In the genomic region with DNA sequence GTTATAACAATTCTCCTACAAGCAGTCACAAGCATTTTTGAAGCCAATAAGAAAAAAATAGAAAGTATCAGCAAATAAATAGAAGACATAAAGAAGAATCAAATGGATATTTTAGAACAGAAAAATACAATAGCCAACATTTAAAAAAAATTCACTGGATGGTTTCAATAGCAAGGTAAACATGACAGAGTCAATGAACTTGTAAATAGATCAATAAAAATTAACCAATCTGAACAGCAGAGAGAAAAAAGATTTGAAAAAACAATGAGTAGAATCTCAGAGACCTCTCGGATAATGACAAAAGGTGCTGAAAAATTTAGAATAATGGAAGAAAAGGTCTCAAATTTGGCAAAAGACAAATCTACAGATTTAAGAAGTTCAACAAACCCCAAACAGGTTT, we compare ENCODE assay signal across 18 cellular contexts.
"Had no signal": no experiment of that assay in that cellular context is flagged by ENCODE, and none has a peak within 500 bp of the region (broad histone marks: within the 10 kb centered on the region; RNA-seq: fewer than 3 reads in every experiment).

No MANE protein-coding gene starts in this region.

- H3K4me3 Mint-ChIP-seq: activated CD4-positive, alpha-beta T cell treated with anti-CD3 and anti-CD28 coated beads for 36 hours; activated CD8-positive, alpha-beta T cell treated with anti-CD3 and anti-CD28 coated beads, Interleukin-2, amount 10 ng/mL, durations not matched to agents 7 days and 5 days; brain; immature natural killer cell; stimulated activated naive B cell treated with anti-CD40 and anti-IgM and Interleukin-4, amounts not matched to agents 10 μg/mL and 1 μg/mL and 100 μg/mL, for 72 hours had no signal

- H3K4me1 Mint-ChIP-seq: brain had no signal

- ATAC-seq: activated CD4-positive, alpha-beta T cell treated with anti-CD3 and anti-CD28 coated beads for 36 hours; activated CD8-positive, alpha-beta T cell treated with anti-CD3 and anti-CD28 coated beads, Interleukin-2, amount 10 ng/mL, durations not matched to agents 7 days and 5 days; foreskin keratinocyte; stimulated activated naive B cell treated with anti-CD40 and anti-IgM and Interleukin-4, amounts not matched to agents 10 μg/mL and 1 μg/mL and 100 μg/mL, for 72 hours had no signal

- H3K9me3 ChIP-seq: colonic mucosa had no signal

- H3K4me3 ChIP-seq: colonic mucosa, skin epidermis, tibial artery, uterus had no signal

- H3K27me3 ChIP-seq: colonic mucosa, foreskin keratinocyte, tibial artery, uterus had no signal

- H3K27ac ChIP-seq: colonic mucosa, foreskin keratinocyte, tibial artery had no signal

- H3K36me3 ChIP-seq: colonic mucosa, uterus had no signal

- H3K27me3 Mint-ChIP-seq: activated CD4-positive, alpha-beta T cell treated with anti-CD3 and anti-CD28 coated beads for 36 hours; stimulated activated naive B cell treated with anti-CD40 and anti-IgM and Interleukin-4, amounts not matched to agents 10 μg/mL and 1 μg/mL and 100 μg/mL, for 72 hours had no signal

- DNase-seq: activated CD4-positive, alpha-beta T cell treated with anti-CD3 and anti-CD28 coated beads for 36 hours; activated CD8-positive, alpha-beta memory T cell treated with anti-CD3 and anti-CD28 coated beads, Interleukin-2, amount 50 U/mL, for 48 hours; activated CD8-positive, alpha-beta T cell treated with anti-CD3 and anti-CD28 coated beads, Interleukin-2, amount 10 ng/mL, durations not matched to agents 7 days and 5 days; activated naive CD4-positive, alpha-beta T cell; amygdala; central memory CD4-positive, alpha-beta T cell; colonic mucosa; immature natural killer cell; retina; stimulated activated CD4-positive, alpha-beta T cell treated with anti-CD3 and anti-CD28 coated beads, Interleukin-15, amount 100 ng/mL, for 24 hours; stimulated activated CD4-positive, alpha-beta T cell treated with anti-CD3 and anti-CD28 coated beads, Interleukin-4, amount 100 ng/mL, for 1 hour; stimulated activated naive B cell treated with anti-CD40 and anti-IgM and Interleukin-4, amounts not matched to agents 10 μg/mL and 1 μg/mL and 100 μg/mL, for 72 hours; T-helper 2 cell; tibial artery; uterus had no signal

- H3K4me1 ChIP-seq: colonic mucosa, tibial artery, uterus had no signal

- H3K27ac Mint-ChIP-seq: activated CD4-positive, alpha-beta T cell treated with anti-CD3 and anti-CD28 coated beads for 36 hours; activated CD8-positive, alpha-beta T cell treated with anti-CD3 and anti-CD28 coated beads, Interleukin-2, amount 10 ng/mL, durations not matched to agents 7 days and 5 days; brain; immature natural killer cell; stimulated activated naive B cell treated with anti-CD40 and anti-IgM and Interleukin-4, amounts not matched to agents 10 μg/mL and 1 μg/mL and 100 μg/mL, for 72 hours had no signal
